Comparison of ENCODE assay signal across 20 cellular contexts in the genomic region with DNA sequence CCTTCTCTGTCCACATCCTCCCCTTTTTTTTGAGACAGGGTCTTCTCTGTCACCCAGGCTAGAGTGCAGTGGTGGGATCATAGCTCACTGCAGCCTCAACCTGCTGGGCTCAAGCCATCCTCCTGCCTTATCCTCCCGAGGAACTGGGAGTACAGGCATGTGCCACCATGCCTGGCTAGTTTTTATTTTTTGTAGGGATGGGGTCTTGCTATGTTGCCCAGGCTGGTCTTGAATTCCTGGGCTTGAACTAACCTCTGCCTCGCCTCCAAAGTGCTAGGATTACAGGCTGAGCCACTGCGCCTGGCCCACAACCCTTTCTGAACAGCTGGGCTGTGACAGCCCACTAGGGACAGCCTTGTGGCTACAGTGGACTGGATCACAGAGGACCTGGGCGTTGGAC.
"Had no signal": no experiment of that assay in that cellular context is flagged by ENCODE, and none has a peak within 500 bp of the region (broad histone marks: within the 10 kb centered on the region; RNA-seq: fewer than 3 reads in every experiment).

No MANE protein-coding gene starts in this region.

- H3K36me3 Mint-ChIP-seq: IgD-negative memory B cell had no signal

- H3K36me3 ChIP-seq: SJSA1 had no signal

- H3K4me3 ChIP-seq: SJSA1, SK-N-MC had no signal

- H3K27ac ChIP-seq: SJSA1, SK-N-MC had no signal

- H3K4me3 Mint-ChIP-seq: IgD-negative memory B cell had no signal

- H3K27me3 ChIP-seq: SJSA1 had no signal

- H3K27me3 Mint-ChIP-seq: IgD-negative memory B cell had no signal

- DNase-seq: KBM-7, MV-4-11, NCI-H1048, NCI-H1105 treated with DMSO at 0.1 percent for 48 hours, NCI-H1436, NCI-H187, NCI-H2029, NCI-H2081 treated with DMSO at 0.1 percent for 48 hours, NCI-H2171 treated with DMSO at 0.1 percent for 48 hours, NCI-H345, NCI-H446 treated with DMSO at 0.1 percent for 48 hours, NCI-H510A treated with DMSO at 0.1 percent for 48 hours, NCI-H526 treated with DMSO at 0.1 percent for 48 hours, NCI-H774, Right ventricle myocardium superior, RPMI8226, SIG-M5 had no signal
